Comparison of ENCODE assay signal across 8 cellular contexts in genomic region chr10:42637648-42638052, GRCh38. TPM values are rescaled to one million over a fixed set of nuclear protein-coding genes. Genes with fewer than 3 reads are reported as not detected.
A peak's percentile ranks its signal among the peaks of the same experiment; 100 is the strongest.
DNase-seq lines count a peak whose midpoint lies in the region; ATAC-seq and TF ChIP-seq lines count a peak whose summit lies in the region.

No MANE protein-coding gene starts in this region.

- ATAC-seq in HG03342 (IDR thresholded peaks at IDR 0.05; ENCODE audit: unreplicated experiment), result no peak

- H3K9ac ChIP-seq in OCI-LY1 (ENCODE audit: low read length), result peak overlapping the region; percentile 89

- no peaks in the 10 kb centered on the region for H3F3A ChIP-seq in OCI-LY1 (ENCODE audit: insufficient read depth, low read length)

- peaks cover 0 to 3% of the 10 kb centered on the region in 2 donors for H3K27me3 Mint-ChIP-seq in CD8-positive, alpha-beta memory T cell
- peaks cover 10% of the 10 kb centered on the region for H3K27me3 Mint-ChIP-seq in endothelial cell (ENCODE audit: unreplicated experiment)
- H3K27me3 Mint-ChIP-seq in osteocyte (ENCODE audit: unreplicated experiment), result no peaks in the 10 kb centered on the region

- peak overlapping the region; percentile 99 for H3K4me2 ChIP-seq in OCI-LY1 (ENCODE audit: low read length)

- H3K9me2 ChIP-seq in OCI-LY1 (ENCODE audit: low read depth, low read length), result no peaks in the 10 kb centered on the region

- no peaks in the 10 kb centered on the region for H3K36me3 ChIP-seq in CD8-positive, alpha-beta memory T cell (ENCODE audit: insufficient read depth, low read length)
- no peaks in the 10 kb centered on the region for H3K36me3 ChIP-seq in OCI-LY1 (ENCODE audit: insufficient read depth, low read length)

- peaks cover 4 to 43% (median 15%) of the 10 kb centered on the region in 3 donors for H3K36me3 Mint-ChIP-seq in CD8-positive, alpha-beta memory T cell
- peaks cover 16% of the 10 kb centered on the region for H3K36me3 Mint-ChIP-seq in endothelial cell (ENCODE audit: low read depth, unreplicated experiment)
- peaks cover 14% of the 10 kb centered on the region for H3K36me3 Mint-ChIP-seq in osteocyte (ENCODE audit: unreplicated experiment)

- no peak for DNase-seq in CD8-positive, alpha-beta memory T cell
- DNase-seq in endothelial cell (ENCODE audit: low spot score) (no peak), osteocyte (ENCODE audit: extremely low spot score, unreplicated experiment) (no peak), NCI-H1048 (lab: John Stamatoyannopoulos, UW) (no peak), GM19240 (ENCODE audit: insufficient read length, low spot score) (no peak), SHP77 treated with DMSO at 0.1 percent for 48 hours (lab: John Stamatoyannopoulos, UW) (no peak)

- H3K4me3 ChIP-seq in CD8-positive, alpha-beta memory T cell (ENCODE audit: low read length), result peak overlapping the region; percentile 100
- H3K4me3 ChIP-seq in OCI-LY1 (ENCODE audit: low read depth, low read length, poor library complexity, severe bottlenecking), result peak overlapping the region; percentile 88

- H3K4me1 Mint-ChIP-seq in CD8-positive, alpha-beta memory T cell, result peaks cover 39 to 60% (median 54%) of the 10 kb centered on the region in 3 donors
- H3K4me1 Mint-ChIP-seq in endothelial cell (ENCODE audit: unreplicated experiment), result peaks cover 33% of the 10 kb centered on the region
- H3K4me1 Mint-ChIP-seq in osteocyte (ENCODE audit: unreplicated experiment), result peaks cover 20% of the 10 kb centered on the region

- no peaks in the 10 kb centered on the region for H3K9me3 ChIP-seq in CD8-positive, alpha-beta memory T cell (ENCODE audit: low read length)
- H3K9me3 ChIP-seq in OCI-LY1 (ENCODE audit: low read length), result no peaks in the 10 kb centered on the region

- peak overlapping the region; percentile 97 to 100 (median 97) for H3K4me3 Mint-ChIP-seq in CD8-positive, alpha-beta memory T cell
- H3K4me3 Mint-ChIP-seq in endothelial cell (ENCODE audit: unreplicated experiment) (peak overlapping the region; percentile 96), osteocyte (ENCODE audit: unreplicated experiment) (peak overlapping the region; percentile 96)

- no peaks in the 10 kb centered on the region for H3K9me3 Mint-ChIP-seq in CD8-positive, alpha-beta memory T cell
- H3K9me3 Mint-ChIP-seq in endothelial cell (ENCODE audit: unreplicated experiment) (no peaks in the 10 kb centered on the region), osteocyte (ENCODE audit: unreplicated experiment) (no peaks in the 10 kb centered on the region)

- TF ChIP-seq CTCF in OCI-LY1 (IDR thresholded peaks at IDR 0.05; ENCODE audit: low read length), result no peak
- TF ChIP-seq CTCF in endothelial cell (IDR thresholded peaks at IDR 0.05; ENCODE audit: unreplicated experiment), result no peak
- TF ChIP-seq CTCF in osteocyte (IDR thresholded peaks at IDR 0.05), result no peak

- H3K79me2 ChIP-seq in OCI-LY1 (ENCODE audit: insufficient read depth, low read length), result no peaks in the 10 kb centered on the region

- H2AFZ ChIP-seq in OCI-LY1 (ENCODE audit: low read length), result peak overlapping the region; percentile 88

- POLR2A ChIA-PET in CD8-positive, alpha-beta memory T cell (lab: Charles Lee), result no interaction called here

- H3K27me3 ChIP-seq in CD8-positive, alpha-beta memory T cell (ENCODE audit: insufficient read depth, low read length, poor library complexity, severe bottlenecking), result no peaks in the 10 kb centered on the region
- H3K27me3 ChIP-seq in OCI-LY1 (ENCODE audit: insufficient read depth, low read length), result no peaks in the 10 kb centered on the region

- peak overlapping the region; percentile 95 to 99 (median 98) for H3K27ac Mint-ChIP-seq in CD8-positive, alpha-beta memory T cell
- H3K27ac Mint-ChIP-seq in endothelial cell (ENCODE audit: unreplicated experiment), result peak overlapping the region; percentile 97
- H3K27ac Mint-ChIP-seq in osteocyte (ENCODE audit: unreplicated experiment), result peak overlapping the region; percentile 93

- peak overlapping the region; percentile 96 for H3K27ac ChIP-seq in CD8-positive, alpha-beta memory T cell (ENCODE audit: low read depth, low read length)
- H3K27ac ChIP-seq in OCI-LY1 (ENCODE audit: low read depth, low read length, poor library complexity, severe bottlenecking), result peak overlapping the region; percentile 82

- CTCF ChIA-PET in CD8-positive, alpha-beta memory T cell (lab: Charles Lee), result interaction anchor here (1.5 kb wide), 1 partner anchor 17 kb away, joined by 4 read pairs; no protein-coding TSS in a partner anchor

- H4K20me1 ChIP-seq in OCI-LY1 (ENCODE audit: insufficient read depth, low read length), result no peaks in the 10 kb centered on the region

- H3K4me1 ChIP-seq in CD8-positive, alpha-beta memory T cell (ENCODE audit: insufficient read depth, low read length), result peaks cover 23% of the 10 kb centered on the region
- H3K4me1 ChIP-seq in OCI-LY1 (ENCODE audit: insufficient read depth, low read length, severe bottlenecking), result peaks cover 21% of the 10 kb centered on the region

RNA-seq across cellular contexts. Expression of gene ZNF33B, which starts 0.7 kb away (rescaled TPM):
- 10 to 100 TPM; 11.9 to 14.2 TPM for total RNA-seq in CD8-positive, alpha-beta memory T cell
- polyA plus RNA-seq in CD8-positive, alpha-beta memory T cell, result 9.5 TPM
- total RNA-seq in endothelial cell (ENCODE audit: unreplicated experiment) (63.4 TPM), osteocyte (22.5 and 24.8 TPM in 2 replicates)
